1 cellular context compared by ENCODE assay signal in genomic region chr2:163474319-163474744, GRCh38.
TF ChIP-seq lines count a peak whose summit lies in the region.

No MANE protein-coding gene starts in this region.

TF ChIP-seq in HepG2, 621 proteins besides CTCF, POLR2A, EP300 and RAD21 (continued from another document):
- TF ChIP-seq USF2 (IDR thresholded peaks at IDR 0.05; ENCODE audit: low read depth, low read length) (peak; percentile 49; the same call in 1 of the 2 replicates), USF2 (CRISPR knock-in tag; IDR thresholded peaks at IDR 0.05; ENCODE audit: borderline replicate concordance) (peak; percentile 87; the same call in 1 of the 2 replicates), POGK (CRISPR knock-in tag; conservative IDR thresholded peaks at IDR 0.05) (0 out of 2 replicates have a peak, but pooled peaks have one; percentile 43), ZNF256 (CRISPR knock-in tag; conservative IDR thresholded peaks at IDR 0.05) (no peak), NFATC3 (CRISPR knock-in tag; IDR thresholded peaks at IDR 0.05) (no peak), HOMEZ (CRISPR knock-in tag; IDR thresholded peaks at IDR 0.05; ENCODE audit: low read depth) (peak; percentile 41; the same call in 1 of the 2 replicates), IRX3 (CRISPR knock-in tag; IDR thresholded peaks at IDR 0.05; ENCODE audit: borderline replicate concordance, low read depth) (no peak), ZNF609 (CRISPR knock-in tag; IDR thresholded peaks at IDR 0.05; ENCODE audit: borderline replicate concordance) (peak; percentile 98), ZNF121 (CRISPR knock-in tag; IDR thresholded peaks at IDR 0.05) (no peak), ZNF775 (CRISPR knock-in tag; IDR thresholded peaks at IDR 0.05; ENCODE audit: borderline replicate concordance) (no peak), ZBTB3 (CRISPR knock-in tag; IDR thresholded peaks at IDR 0.05; ENCODE audit: borderline replicate concordance, low read depth) (no peak), MBNL3 (CRISPR knock-in tag; conservative IDR thresholded peaks at IDR 0.05) (peak; percentile 81; the same call in 1 of the 2 replicates), FOXA3 (CRISPR knock-in tag; IDR thresholded peaks at IDR 0.05) (peak; percentile 98), ZFP90 (CRISPR knock-in tag; IDR thresholded peaks at IDR 0.05; ENCODE audit: borderline replicate concordance) (no peak), ZMYM2 (CRISPR knock-in tag; IDR thresholded peaks at IDR 0.05) (no peak), ZNF513 (CRISPR knock-in tag; conservative IDR thresholded peaks at IDR 0.05) (no peak), ZNF205 (CRISPR knock-in tag; IDR thresholded peaks at IDR 0.05) (0 out of 2 replicates have a peak, but pooled peaks have one; percentile 29), TBX2 (CRISPR knock-in tag; IDR thresholded peaks at IDR 0.05; ENCODE audit: borderline replicate concordance) (0 out of 2 replicates have a peak, but pooled peaks have one; percentile 22), ZNF530 (CRISPR knock-in tag; IDR thresholded peaks at IDR 0.05; ENCODE audit: low read depth) (no peak), HHEX (CRISPR knock-in tag; IDR thresholded peaks at IDR 0.05) (peak; percentile 98), RFXANK (CRISPR knock-in tag; IDR thresholded peaks at IDR 0.05) (no peak), FOXP4 (CRISPR knock-in tag; IDR thresholded peaks at IDR 0.05) (peak; percentile 83), ZNF788 (CRISPR knock-in tag; IDR thresholded peaks at IDR 0.05; ENCODE audit: borderline replicate concordance) (no peak), NFIC (IDR thresholded peaks at IDR 0.05; ENCODE audit: low read length) (peak; percentile 96; the same call in 1 of the 2 replicates), ZNF605 (CRISPR knock-in tag; IDR thresholded peaks at IDR 0.05) (no peak), BHLHE40 (IDR thresholded peaks at IDR 0.05; ENCODE audit: low read length) (peak; percentile 49; the same call in 1 of the 2 replicates), ZMAT3 (CRISPR knock-in tag; conservative IDR thresholded peaks at IDR 0.05) (no peak), KAT8 (CRISPR knock-in tag; IDR thresholded peaks at IDR 0.05) (0 out of 2 replicates have a peak, but pooled peaks have one; percentile 39)
